17 cellular contexts compared by ENCODE assay signal in the genomic region with DNA sequence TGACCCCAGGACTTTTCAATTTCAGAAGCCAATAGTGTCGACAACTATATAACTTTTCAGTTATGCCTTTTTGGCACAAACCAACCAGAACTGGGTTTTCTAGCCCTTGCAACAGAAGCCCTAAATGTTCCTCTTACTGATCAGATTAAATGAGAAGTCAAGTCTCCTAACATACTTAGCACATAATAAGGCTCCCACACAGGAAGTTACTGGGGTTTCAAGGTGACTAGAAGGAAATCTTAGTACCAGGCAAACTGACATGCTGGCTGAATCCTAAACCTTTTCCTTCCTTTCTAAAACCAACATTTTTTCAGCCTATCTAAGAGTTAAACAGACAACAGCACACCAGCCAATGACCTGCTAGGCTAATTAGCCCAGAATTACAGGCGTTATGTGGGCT.
A peak's percentile ranks its signal among the peaks of the same experiment; 100 is the strongest.
DNase-seq lines count a peak whose midpoint lies in the region; ATAC-seq and TF ChIP-seq lines count a peak whose summit lies in the region.
"Had no signal": no experiment of that assay in that cellular context is flagged by ENCODE, and none has a peak within 500 bp of the region (broad histone marks: within the 10 kb centered on the region; RNA-seq: fewer than 3 reads in every experiment).

No MANE protein-coding gene starts in this region.

- H3K79me2 ChIP-seq in neural progenitor cell (ENCODE audit: low read depth): no peaks in the 10 kb centered on the region

- peak overlapping the region; percentile 32 for H2AFZ ChIP-seq in neural progenitor cell (replicated peaks)

- TF ChIP-seq CTCF in neural progenitor cell (IDR thresholded peaks at IDR 0.05): no peak

- DNase-seq in neural progenitor cell (ENCODE audit: low spot score) (no peak), RKO (ENCODE audit: low spot score) (no peak)
- no peak for DNase-seq in activated CD4-positive, alpha-beta T cell treated with anti-CD3 and anti-CD28 coated beads for 1 hour
- DNase-seq: ACHN; Caco-2; CD8-positive, alpha-beta memory T cell; DMS53; GF-D8; IMR-90; KG1 had no signal

- H3K27me3 Mint-ChIP-seq in neural progenitor cell (ENCODE audit: insufficient read depth, low read depth): peaks cover 5% of the 10 kb centered on the region
- H3K27me3 Mint-ChIP-seq: B cell; CD8-positive, alpha-beta memory T cell had no signal

- no peaks in the 10 kb centered on the region for H3K27me3 ChIP-seq in BLaER1 treated with 17β-estradiol and CSF1 and Interleukin-3, amounts not matched to agents 10 nM and 100 nM
- H3K27me3 ChIP-seq in neural progenitor cell: no peaks in the 10 kb centered on the region

- no peak overlapping the region for H3K4me3 ChIP-seq in BLaER1 treated with 17β-estradiol and CSF1 and Interleukin-3, amounts not matched to agents 10 nM and 100 nM
- H3K4me3 ChIP-seq in neural progenitor cell: no peak overlapping the region

- peaks cover 0 to 16% (median 10%) of the 10 kb centered on the region in 11 experiments; a peak in 16 of 22 replicates for H3K9me3 ChIP-seq in BLaER1 treated with 17β-estradiol and CSF1 and Interleukin-3, amounts not matched to agents 10 nM and 100 nM (replicated peaks in 1 of 11)
- H3K9me3 ChIP-seq in neural progenitor cell (ENCODE audit: low read depth): no peaks in the 10 kb centered on the region
- H3K9me3 ChIP-seq: Caco-2 had no signal

- H4K20me1 ChIP-seq in BLaER1 treated with 17β-estradiol and CSF1 and Interleukin-3, amounts not matched to agents 10 nM and 100 nM: no peaks in the 10 kb centered on the region
- H4K20me1 ChIP-seq in neural progenitor cell (ENCODE audit: low read depth): no peaks in the 10 kb centered on the region

- no peaks in the 10 kb centered on the region for H3F3A ChIP-seq in neural progenitor cell (ENCODE audit: low read depth)

- ATAC-seq in GM21447 (IDR thresholded peaks at IDR 0.05; ENCODE audit: unreplicated experiment) (peak; percentile 55), HG03565 (IDR thresholded peaks at IDR 0.05; ENCODE audit: unreplicated experiment) (peak; percentile 45), GM19035 (IDR thresholded peaks at IDR 0.05; ENCODE audit: unreplicated experiment) (no peak)
- ATAC-seq: HCT116 had no signal

- no peaks in the 10 kb centered on the region for H3K36me3 ChIP-seq in BLaER1 treated with 17β-estradiol and CSF1 and Interleukin-3, amounts not matched to agents 10 nM and 100 nM
- no peaks in the 10 kb centered on the region for H3K36me3 ChIP-seq in neural progenitor cell

- H3K4me3 Mint-ChIP-seq in neural progenitor cell: no peak overlapping the region
- H3K4me3 Mint-ChIP-seq: B cell; CD14-positive monocyte; CD8-positive, alpha-beta memory T cell had no signal

- peaks cover 0 to 14% (median 10%) of the 10 kb centered on the region in 10 experiments; a peak in 14 of 20 replicates for H3K4me1 ChIP-seq in BLaER1 treated with 17β-estradiol and CSF1 and Interleukin-3, amounts not matched to agents 10 nM and 100 nM
- H3K4me1 ChIP-seq in neural progenitor cell: no peaks in the 10 kb centered on the region
- H3K4me1 ChIP-seq: Caco-2 had no signal

- H3K4me1 Mint-ChIP-seq in neural progenitor cell: peaks cover 7% of the 10 kb centered on the region
- H3K4me1 Mint-ChIP-seq: B cell; CD14-positive monocyte; CD8-positive, alpha-beta memory T cell had no signal

- H3K4me2 ChIP-seq in BLaER1 treated with 17β-estradiol and CSF1 and Interleukin-3, amounts not matched to agents 10 nM and 100 nM: peak overlapping the region in 6 of 11 experiments; percentile 10 to 39 (median 28); a peak in 9 of 22 replicates
- H3K4me2 ChIP-seq in neural progenitor cell: no peak overlapping the region

- peak overlapping the region; percentile 53 for H3K27ac Mint-ChIP-seq in neural progenitor cell
- H3K27ac Mint-ChIP-seq: B cell; CD14-positive monocyte; CD8-positive, alpha-beta memory T cell had no signal

- H3K36me3 Mint-ChIP-seq in neural progenitor cell: no peaks in the 10 kb centered on the region
- H3K36me3 Mint-ChIP-seq: CD14-positive monocyte; CD8-positive, alpha-beta memory T cell had no signal

- peaks cover 3% of the 10 kb centered on the region for H3K9me3 Mint-ChIP-seq in neural progenitor cell

- H3K9ac ChIP-seq in BLaER1 treated with 17β-estradiol and CSF1 and Interleukin-3, amounts not matched to agents 10 nM and 100 nM: no peak overlapping the region
- H3K9ac ChIP-seq in neural progenitor cell: no peak overlapping the region

- H3K27ac ChIP-seq in BLaER1 treated with 17β-estradiol and CSF1 and Interleukin-3, amounts not matched to agents 10 nM and 100 nM: no peak overlapping the region
- no peak overlapping the region for H3K27ac ChIP-seq in neural progenitor cell
